ENCODE assay signal across 8 cellular contexts in the genomic region with DNA sequence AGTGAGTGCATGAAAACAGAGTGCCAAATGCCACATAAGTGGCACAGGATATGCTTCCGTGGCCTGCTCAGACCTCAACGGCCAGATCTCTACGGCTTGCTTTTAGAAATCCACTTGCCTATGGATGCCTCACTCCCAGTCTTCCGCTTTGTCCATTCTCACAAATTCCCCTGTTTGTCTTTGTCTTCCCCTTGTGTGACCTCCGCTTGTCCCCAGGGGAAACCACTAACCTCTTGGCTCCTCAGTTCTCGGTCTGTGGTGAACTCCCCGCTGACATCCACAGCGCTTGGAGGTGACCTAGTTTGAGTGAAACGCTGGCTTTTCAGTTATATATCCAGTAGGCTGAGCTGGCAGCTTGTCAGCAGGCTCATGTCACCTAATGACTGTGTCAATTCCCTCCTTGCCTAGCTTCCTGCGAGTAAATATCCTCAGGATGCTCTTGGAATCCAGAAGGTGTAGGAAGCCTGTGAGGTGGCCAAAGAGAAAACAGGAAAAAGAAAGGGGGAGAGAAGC.
DNase-seq lines count a peak whose midpoint lies in the region; ATAC-seq and TF ChIP-seq lines count a peak whose summit lies in the region.
"Had no signal": no experiment of that assay in that cellular context is flagged by ENCODE, and none has a peak within 500 bp of the region (broad histone marks: within the 10 kb centered on the region; RNA-seq: fewer than 3 reads in every experiment).

No MANE protein-coding gene starts in this region.

- H3K9ac ChIP-seq in IMR-90 (ENCODE audit: low read depth, low read length) = no peak overlapping the region

- peak; percentile 63 for DNase-seq in IMR-90
- DNase-seq in activated CD8-positive, alpha-beta T cell treated with anti-CD3 and anti-CD28 coated beads for 36 hours = peak; percentile 49
- DNase-seq in heart left ventricle = peak; percentile 77 to 86 (median 82)
- DNase-seq in stimulated activated CD8-positive, alpha-beta memory T cell treated with anti-CD3 and anti-CD28 coated beads, Interleukin-7, amount 100 ng/mL, for 4 hours (ENCODE audit: low read depth in 2 of 2) = peak; percentile 6 to 19
- DNase-seq in Kasumi-1 (lab: John Stamatoyannopoulos, UW) = no peak
- DNase-seq: cortex of kidney had no signal

- BruUV-seq in IMR-90 (replicated peaks; lab: Mats Ljungman, UMichigan) = no TSS peak

- no peak overlapping the region for H3K4me3 ChIP-seq in IMR-90 (ENCODE audit: insufficient read depth, low read depth, low read length)
- peak overlapping the region in 2 of 12 donors; percentile 1 to 16 for H3K4me3 ChIP-seq in heart left ventricle

- no peak overlapping the region for H2AK9ac ChIP-seq in IMR-90 (replicated peaks; ENCODE audit: low read depth, low read length, poor library complexity)

- peaks cover 27% of the 10 kb centered on the region for H3K4me1 Mint-ChIP-seq in activated CD8-positive, alpha-beta T cell treated with anti-CD3 and anti-CD28 coated beads for 36 hours (ENCODE audit: low read depth)

- H3K23ac ChIP-seq in IMR-90 (ENCODE audit: low read depth, low read length) = peak overlapping the region; percentile 40; the same call in 1 of the 2 replicates

- H4K91ac ChIP-seq in IMR-90 (ENCODE audit: insufficient read depth, low read depth, low read length) = no peak overlapping the region

- no peak overlapping the region for H3K4me3 Mint-ChIP-seq in activated CD8-positive, alpha-beta T cell treated with anti-CD3 and anti-CD28 coated beads for 36 hours

- H3K4me1 ChIP-seq in IMR-90 (ENCODE audit: control insufficient read depth, insufficient read depth, low read length) = peaks cover 10% of the 10 kb centered on the region
- peaks cover 0 to 53% (median 31%) of the 10 kb centered on the region in 12 donors for H3K4me1 ChIP-seq in heart left ventricle

- TF ChIP-seq CTCF in IMR-90 (conservative IDR thresholded peaks at IDR 0.05; ENCODE audit: low read depth, low read length) = no peak
- TF ChIP-seq CTCF in activated CD8-positive, alpha-beta T cell treated with anti-CD3 and anti-CD28 coated beads for 36 hours (IDR thresholded peaks at IDR 0.05) = no peak
- TF ChIP-seq CTCF in heart left ventricle (IDR thresholded peaks at IDR 0.05) = no peak

- H3K27ac Mint-ChIP-seq in activated CD8-positive, alpha-beta T cell treated with anti-CD3 and anti-CD28 coated beads for 36 hours = peak overlapping the region; percentile 63

- H3K18ac ChIP-seq in IMR-90 (ENCODE audit: low read depth, low read length) = no peak overlapping the region

- no peak overlapping the region for H2BK15ac ChIP-seq in IMR-90 (ENCODE audit: low read depth, low read length)

- ATAC-seq in IMR-90 (ENCODE audit: low read depth) (0 out of 2 replicates have a peak, but pooled peaks have one; percentile 11), heart left ventricle (peak; percentile 53 to 86 (median 76)), GM19351 (IDR thresholded peaks at IDR 0.05; ENCODE audit: unreplicated experiment) (no peak), HG02623 (IDR thresholded peaks at IDR 0.05; ENCODE audit: unreplicated experiment) (no peak)
- ATAC-seq in activated CD8-positive, alpha-beta T cell treated with anti-CD3 and anti-CD28 coated beads for 36 hours = peak; percentile 72

- intact Hi-C loops in IMR-90 (cut with micrococcal nuclease) = no loop called here
- intact Hi-C loops in activated CD8-positive, alpha-beta T cell treated with anti-CD3 and anti-CD28 coated beads for 36 hours (cut with micrococcal nuclease) = no loop called here
- intact Hi-C loops in heart left ventricle (cut with DNase I) = loop anchor here in 8 of 10 donors (5.0 to 10.0 kb wide), 7 partner anchors 61 to 119 kb away; a partner anchor contains a TSS

- CTCF ChIA-PET in IMR-90 (lab: Yijun Ruan, JAX) = interaction anchor here (0.6 kb wide), 1 partner anchor 97 kb away, joined by 4 read pairs; no protein-coding TSS in a partner anchor
- CTCF ChIA-PET in activated CD8-positive, alpha-beta T cell treated with anti-CD3 and anti-CD28 coated beads for 36 hours (lab: Charles Lee) = interaction anchor here (0.8 kb wide), 1 partner anchor 101 kb away, joined by 3 read pairs; a partner anchor contains a TSS

- TF ChIP-seq RAD21 in IMR-90 (IDR thresholded peaks at IDR 0.05; ENCODE audit: low read length) = no peak

- WGBS in IMR-90 (ENCODE audit: extremely low coverage in 2 of 2, insufficient read length in 1 of 2), 2 experiments = 40% methylated on average over 1 of the region's 10 CpGs; no CpG with 5 or more reads in 1 of the 2 experiments
- WGBS in heart left ventricle, 4 donors = 43 to 50% (median 49%) methylated on average over 10 of the region's 10 CpGs

- no peak overlapping the region for H2AK5ac ChIP-seq in IMR-90 (ENCODE audit: low read depth, low read length)

- in situ Hi-C loops in IMR-90 (cut with MboI; ENCODE audit: low sequenced_read_pairs) = no loop called here

- H3K36me3 Mint-ChIP-seq in activated CD8-positive, alpha-beta T cell treated with anti-CD3 and anti-CD28 coated beads for 36 hours (ENCODE audit: low read depth) = no peaks in the 10 kb centered on the region

- H3K27me3 ChIP-seq in IMR-90 (ENCODE audit: control insufficient read depth, insufficient read depth, low read length) = no peaks in the 10 kb centered on the region
- H3K27me3 ChIP-seq in heart left ventricle = no peaks in the 10 kb centered on the region

- H4K5ac ChIP-seq in IMR-90 (ENCODE audit: low read depth, low read length) = no peak overlapping the region

- H3K9me3 ChIP-seq in IMR-90 (ENCODE audit: control insufficient read depth, insufficient read depth, low read length) = no peaks in the 10 kb centered on the region
- H3K9me3 ChIP-seq in heart left ventricle = no peaks in the 10 kb centered on the region

- dilution Hi-C loops in IMR-90 (cut with HindIII; ENCODE audit: low sequenced_read_pairs, unreplicated experiment) = no loop called here

- no peak overlapping the region for H2AFZ ChIP-seq in IMR-90 (replicated peaks; ENCODE audit: low read length, poor library complexity)

- H3K36me3 ChIP-seq in IMR-90 (ENCODE audit: control insufficient read depth, insufficient read depth, low read length) = no peaks in the 10 kb centered on the region
- H3K36me3 ChIP-seq in heart left ventricle = no peaks in the 10 kb centered on the region

- peak overlapping the region; percentile 68; the same call in 1 of the 2 replicates for H3K14ac ChIP-seq in IMR-90 (replicated peaks; ENCODE audit: low read depth, low read length)

- H4K20me1 ChIP-seq in IMR-90 (ENCODE audit: insufficient read depth, low read length) = no peaks in the 10 kb centered on the region

- POLR2A ChIA-PET in IMR-90 (lab: Charles Lee; ENCODE audit: unreplicated experiment) = no interaction called here
- POLR2A ChIA-PET in activated CD8-positive, alpha-beta T cell treated with anti-CD3 and anti-CD28 coated beads for 36 hours (lab: Charles Lee) = no interaction called here

- peaks cover 0 to 7% of the 10 kb centered on the region in 2 experiments; a peak in 1 of 4 replicates for H3K79me1 ChIP-seq in IMR-90 (ENCODE audit: low read depth in 1 of 2, low read length in 2 of 2)

- no peak overlapping the region for H3K4ac ChIP-seq in IMR-90 (ENCODE audit: low read depth, low read length)

- no peak overlapping the region for H3K4me2 ChIP-seq in IMR-90 (ENCODE audit: low read depth, low read length)

- peaks cover 11% of the 10 kb centered on the region for H3K9me3 Mint-ChIP-seq in activated CD8-positive, alpha-beta T cell treated with anti-CD3 and anti-CD28 coated beads for 36 hours

- TF ChIP-seq POLR2A in IMR-90 (IDR thresholded peaks at IDR 0.05; ENCODE audit: low read depth, low read length) (no peak), heart left ventricle (IDR thresholded peaks at IDR 0.05) (no peak)

- no peak overlapping the region for H3K27ac ChIP-seq in IMR-90 (ENCODE audit: insufficient read depth, low read length)
- peak overlapping the region; percentile 12 to 80 (median 52) for H3K27ac ChIP-seq in heart left ventricle

- no peak overlapping the region for H3K56ac ChIP-seq in IMR-90 (ENCODE audit: extremely low read depth, insufficient read depth, low read length)

- no peak overlapping the region for H2BK5ac ChIP-seq in IMR-90 (ENCODE audit: low read depth, low read length, poor library complexity, severe bottlenecking)

- peak overlapping the region; percentile 4; the same call in 1 of the 2 replicates for H2BK120ac ChIP-seq in IMR-90 (ENCODE audit: low read depth, low read length)

- peaks cover 6% of the 10 kb centered on the region; the same call in 1 of the 2 replicates for H3K9me1 ChIP-seq in IMR-90 (ENCODE audit: insufficient read depth, low read length)

- no peak overlapping the region; a peak in 1 of 4 replicates for H4K8ac ChIP-seq in IMR-90 (ENCODE audit: low read depth in 2 of 2, low read length in 2 of 2)

- peak overlapping the region; percentile 29; the same call in 1 of the 2 replicates for H2BK20ac ChIP-seq in IMR-90 (ENCODE audit: low read depth, low read length)

- no peaks in the 10 kb centered on the region for H3K27me3 Mint-ChIP-seq in activated CD8-positive, alpha-beta T cell treated with anti-CD3 and anti-CD28 coated beads for 36 hours

TF ChIP-seq in IMR-90, 13 proteins besides CTCF, POLR2A, EP300 and RAD21:
- TF ChIP-seq SMC3 (IDR thresholded peaks at IDR 0.05; ENCODE audit: low read depth, low read length) (no peak), FOS (IDR thresholded peaks at IDR 0.05; ENCODE audit: low read depth, low read length) (no peak), MXI1 (IDR thresholded peaks at IDR 0.05; ENCODE audit: borderline replicate concordance, low read depth, low read length) (no peak), RFX5 (IDR thresholded peaks at IDR 0.05; ENCODE audit: low read depth, low read length) (no peak), NFE2L2 (IDR thresholded peaks at IDR 0.05; ENCODE audit: low read depth, low read length) (no peak)
- TF ChIP-seq, protein P1, sequence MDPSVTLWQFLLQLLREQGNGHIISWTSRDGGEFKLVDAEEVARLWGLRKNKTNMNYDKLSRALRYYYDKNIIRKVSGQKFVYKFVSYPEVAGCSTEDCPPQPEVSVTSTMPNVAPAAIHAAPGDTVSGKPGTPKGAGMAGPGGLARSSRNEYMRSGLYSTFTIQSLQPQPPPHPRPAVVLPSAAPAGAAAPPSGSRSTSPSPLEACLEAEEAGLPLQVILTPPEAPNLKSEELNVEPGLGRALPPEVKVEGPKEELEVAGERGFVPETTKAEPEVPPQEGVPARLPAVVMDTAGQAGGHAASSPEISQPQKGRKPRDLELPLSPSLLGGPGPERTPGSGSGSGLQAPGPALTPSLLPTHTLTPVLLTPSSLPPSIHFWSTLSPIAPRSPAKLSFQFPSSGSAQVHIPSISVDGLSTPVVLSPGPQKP (IDR thresholded peaks at IDR 0.05; ENCODE audit: borderline replicate concordance, low read depth, low read length) = no peak
TF ChIP-seq in IMR-90: peak in this region for 0.

Comparison
In these comparisons a context has a peak if more than half of its experiments do, and no peak if none do; other contexts are left out.
1. ATAC-seq: peak in IMR-90 (single experiment), activated CD8-positive, alpha-beta T cell treated with anti-CD3 and anti-CD28 coated beads for 36 hours (single experiment) and heart left ventricle (4 of 4); none in GM19351 (single experiment) and HG02623 (single experiment).
2. DNase-seq: peak in IMR-90 (single experiment), activated CD8-positive, alpha-beta T cell treated with anti-CD3 and anti-CD28 coated beads for 36 hours (single experiment), heart left ventricle (5 of 5) and stimulated activated CD8-positive, alpha-beta memory T cell treated with anti-CD3 and anti-CD28 coated beads, Interleukin-7, amount 100 ng/mL, for 4 hours (2 of 2); none in Kasumi-1 (0 of 2).
3. intact Hi-C loops: an anchor here in heart left ventricle (5.0 to 10.0 kb wide); none called in IMR-90 and activated CD8-positive, alpha-beta T cell treated with anti-CD3 and anti-CD28 coated beads for 36 hours.